Comparison of ENCODE assay signal across 8 cellular contexts in the genomic region with DNA sequence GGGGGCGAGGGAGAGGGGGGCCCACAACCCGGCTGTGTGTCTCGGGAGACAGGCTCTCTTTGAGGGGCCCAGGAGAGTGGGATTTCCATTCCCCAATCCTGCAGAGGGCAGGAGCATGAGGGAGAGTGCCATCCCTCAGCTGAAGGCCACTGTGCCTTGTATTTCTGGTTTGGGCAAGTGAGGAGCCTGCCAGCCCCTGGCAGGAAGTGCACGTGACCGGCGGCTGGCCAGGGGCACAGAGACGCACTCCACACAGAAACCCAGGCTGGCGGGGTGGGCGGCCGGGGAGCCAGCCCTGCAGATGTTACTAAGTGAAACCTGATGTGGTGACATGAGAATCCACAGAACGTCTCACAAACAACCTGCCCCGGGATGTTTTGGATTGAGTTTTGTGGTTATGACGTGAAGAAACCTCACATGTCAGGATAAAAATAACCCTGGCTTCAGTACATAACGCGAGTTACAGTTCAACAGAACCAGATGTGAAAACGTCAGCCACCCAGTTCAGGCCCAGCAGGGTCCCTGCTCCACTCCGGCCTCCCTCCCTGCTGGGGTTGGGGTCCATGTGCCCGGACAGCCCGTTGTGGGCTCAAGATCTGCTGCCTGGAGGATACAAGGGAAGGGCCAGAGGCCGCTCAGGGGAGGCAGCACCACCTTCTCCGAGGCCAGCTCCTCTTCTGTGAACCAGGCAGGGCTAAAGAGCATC. TPM values are rescaled to one million over a fixed set of nuclear protein-coding genes. Genes with fewer than 3 reads are reported as not detected.
DNase-seq lines count a peak whose midpoint lies in the region; ATAC-seq and TF ChIP-seq lines count a peak whose summit lies in the region.

No MANE protein-coding gene starts in this region.

- peak overlapping the region; percentile 92 for H4K8ac ChIP-seq in mesenchymal stem cell (ENCODE audit: low read length)

- peak overlapping the region; percentile 87 for H4K91ac ChIP-seq in mesenchymal stem cell (ENCODE audit: low read length)

- H2BK120ac ChIP-seq in mesenchymal stem cell (ENCODE audit: low read depth, low read length), result peak overlapping the region; percentile 87

- peak overlapping the region; percentile 85 for H3K9ac ChIP-seq in mesenchymal stem cell (ENCODE audit: low read length)

- no peak overlapping the region for H3K4me2 ChIP-seq in mesenchymal stem cell (ENCODE audit: low read length, poor library complexity, severe bottlenecking)

- peak overlapping the region; percentile 21 for H2AK5ac ChIP-seq in mesenchymal stem cell (ENCODE audit: low read length, severe bottlenecking)

- peak overlapping the region in 1 of 2 experiments; percentile 42 for H3K23ac ChIP-seq in mesenchymal stem cell (ENCODE audit: low read length in 2 of 2)

- peak overlapping the region; percentile 80 to 98 for H2BK12ac ChIP-seq in mesenchymal stem cell (ENCODE audit: low read length in 2 of 2)

- DNase-seq in caudate nucleus (lab: John Stamatoyannopoulos, UW), result peak in 13 of 61 donors; percentile 17 to 33 (median 22)
- DNase-seq in mesenchymal stem cell, result peak; percentile 93
- DNase-seq in stimulated activated naive CD8-positive, alpha-beta T cell treated with anti-CD3 and anti-CD28 coated beads, Interleukin-15, Interleukin-2, amounts not matched to agents 100 U/mL and 50 U/mL, for 24 hours, result peak; percentile 85
- DNase-seq in NCI-H82 (lab: John Stamatoyannopoulos, UW), result no peak
- DNase-seq in NCI-H146 (lab: John Stamatoyannopoulos, UW), result no peak

- peak overlapping the region; percentile 90 for H3K27ac ChIP-seq in VCaP
- peak overlapping the region; percentile 55 for H3K27ac ChIP-seq in caudate nucleus (ENCODE audit: low read depth, low read length)
- peak overlapping the region; percentile 49 for H3K27ac ChIP-seq in mesenchymal stem cell (ENCODE audit: low read length, poor library complexity, severe bottlenecking)

- H2BK15ac ChIP-seq in mesenchymal stem cell (ENCODE audit: low read depth, poor library complexity, severe bottlenecking), result peak overlapping the region; percentile 18

- peak overlapping the region; percentile 7 to 81 for H3K4ac ChIP-seq in mesenchymal stem cell (ENCODE audit: low read depth in 1 of 2, low read length in 2 of 2)

- peak overlapping the region; percentile 87 to 90 for H3K18ac ChIP-seq in mesenchymal stem cell (ENCODE audit: low read depth in 1 of 2, low read length in 2 of 2)

- peaks cover 66% of the 10 kb centered on the region for H3K4me1 ChIP-seq in mesenchymal stem cell (ENCODE audit: control insufficient read depth, insufficient read depth, low read depth, low read length)

- peak overlapping the region in 1 of 2 experiments; percentile 91 for H3K14ac ChIP-seq in mesenchymal stem cell (ENCODE audit: low read length in 2 of 2)

- TF ChIP-seq CTCF in VCaP (conservative IDR thresholded peaks at IDR 0.05), result no peak

- WGBS in mesenchymal stem cell, result 78% methylated on average over 21 of the region's 21 CpGs

- H3K36me3 ChIP-seq in mesenchymal stem cell (ENCODE audit: control insufficient read depth in 1 of 2, insufficient read depth in 2 of 2, low read depth in 1 of 2, low read length in 2 of 2), result peaks cover 11 to 21% of the 10 kb centered on the region in 2 experiments

- H3K9me3 ChIP-seq in mesenchymal stem cell (ENCODE audit: control insufficient read depth, low read length), result no peaks in the 10 kb centered on the region

- peaks cover 11% of the 10 kb centered on the region for H3K79me1 ChIP-seq in mesenchymal stem cell (replicated peaks; ENCODE audit: low read length, poor library complexity, severe bottlenecking)

- peak overlapping the region in 1 of 2 experiments; percentile 14 for H3K4me3 ChIP-seq in mesenchymal stem cell (ENCODE audit: insufficient read depth in 1 of 2, low read depth in 1 of 2, low read length in 2 of 2)

- H3K27me3 ChIP-seq in mesenchymal stem cell (ENCODE audit: control insufficient read depth in 1 of 2, insufficient read depth in 1 of 2, low read length in 2 of 2), result no peaks in the 10 kb centered on the region

- H2AFZ ChIP-seq in mesenchymal stem cell (ENCODE audit: low read depth, low read length), result no peak overlapping the region

- ATAC-seq in GM18868 (IDR thresholded peaks at IDR 0.05; ENCODE audit: unreplicated experiment), result peak; percentile 94
- peak; percentile 85 for ATAC-seq in HG03064 (IDR thresholded peaks at IDR 0.05; ENCODE audit: low read depth, unreplicated experiment)
- peak; percentile 90 for ATAC-seq in stimulated activated naive CD8-positive, alpha-beta T cell treated with anti-CD3 and anti-CD28 coated beads, Interleukin-15, Interleukin-2, amounts not matched to agents 100 U/mL and 50 U/mL, for 24 hours

- no peak overlapping the region for H2BK5ac ChIP-seq in mesenchymal stem cell (ENCODE audit: low read depth, low read length, poor library complexity, severe bottlenecking)

RNA-seq across cellular contexts. Expression of gene MTSS2, which starts 51.7 kb away (rescaled TPM):
- polyA plus RNA-seq in mesenchymal stem cell (2013, experiment 1 of 2), result 105 TPM
- 103 TPM for polyA plus RNA-seq in mesenchymal stem cell (2013, experiment 2 of 2)

Comparison
In these comparisons a context has a peak if more than half of its experiments do, and no peak if none do; other contexts are left out.
1. DNase-seq: peak in mesenchymal stem cell (single experiment) and stimulated activated naive CD8-positive, alpha-beta T cell treated with anti-CD3 and anti-CD28 coated beads, Interleukin-15, Interleukin-2, amounts not matched to agents 100 U/mL and 50 U/mL, for 24 hours (single experiment); none in NCI-H82 (single experiment) and NCI-H146 (single experiment).
2. Peak in every context shown above with its lines, with median percentiles within 50 percentile points of each other: ATAC-seq and H3K27ac ChIP-seq.